Comparison of ENCODE assay signal across 8 cellular contexts in the genomic region with DNA sequence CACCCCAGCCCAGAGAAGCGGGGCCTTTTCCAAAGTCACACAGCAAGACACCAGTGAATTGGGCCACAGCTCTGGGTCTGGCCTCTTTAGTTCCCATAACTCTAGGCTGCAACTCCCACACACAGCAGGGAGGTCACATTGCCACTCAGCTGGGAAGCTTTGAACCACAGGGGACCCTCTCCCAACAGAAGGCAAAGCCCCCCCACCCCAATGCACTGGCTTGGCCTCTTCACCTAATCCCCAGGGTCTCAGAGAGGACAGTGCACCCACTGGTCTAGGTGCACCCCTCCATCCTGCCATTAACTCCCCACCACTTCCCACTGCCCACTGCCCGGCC.
DNase-seq lines count a peak whose midpoint lies in the region; ATAC-seq and TF ChIP-seq lines count a peak whose summit lies in the region.

No MANE protein-coding gene starts in this region.

- peaks cover 16% of the 10 kb centered on the region for H3K4me1 Mint-ChIP-seq in endodermal cell

- TF ChIP-seq EP300 in neural cell (conservative IDR thresholded peaks at IDR 0.05; ENCODE audit: poor library complexity, severe bottlenecking): no peak

- no peaks in the 10 kb centered on the region for H3K79me2 ChIP-seq in KMS-11 (ENCODE audit: insufficient read depth, low read depth)
- no peaks in the 10 kb centered on the region for H3K79me2 ChIP-seq in neural cell (replicated peaks; ENCODE audit: insufficient read depth, low read length)

- peaks cover 8% of the 10 kb centered on the region for H3K9me3 Mint-ChIP-seq in endodermal cell

- DNase-seq in endodermal cell (no peak), UCSD-AML1 (lab: John Stamatoyannopoulos, UW; ENCODE audit: unreplicated experiment) (no peak), NCI-H187 treated with DMSO at 0.1 percent for 48 hours (lab: John Stamatoyannopoulos, UW) (no peak), putamen (ENCODE audit: low spot score) (no peak)

- no peak overlapping the region for H3K4me3 ChIP-seq in KMS-11 (IDR thresholded peaks at IDR 0.05; ENCODE audit: insufficient read depth, low read depth, low read length)
- H3K4me3 ChIP-seq in endodermal cell (ENCODE audit: low read length): peak overlapping the region; percentile 42
- H3K4me3 ChIP-seq in neural cell (ENCODE audit: low read length): peak overlapping the region; percentile 52

- no peaks in the 10 kb centered on the region for H3K36me3 ChIP-seq in KMS-11 (ENCODE audit: insufficient read depth)
- H3K36me3 ChIP-seq in endodermal cell (ENCODE audit: control insufficient read depth, insufficient read depth, low read length): no peaks in the 10 kb centered on the region
- H3K36me3 ChIP-seq in neural cell (ENCODE audit: insufficient read depth, low read length): no peaks in the 10 kb centered on the region

- H3K27me3 Mint-ChIP-seq in endodermal cell (ENCODE audit: insufficient read depth): no peaks in the 10 kb centered on the region

- H3K9ac ChIP-seq in KMS-11 (peak overlapping the region; percentile 27; the same call in 1 of the 2 replicates), endodermal cell (ENCODE audit: extremely low read depth, low read length, poor library complexity, severe bottlenecking) (peak overlapping the region; percentile 75), neural cell (ENCODE audit: low read length) (peak overlapping the region; percentile 54)

- H3K9me3 ChIP-seq in endodermal cell (ENCODE audit: control insufficient read depth, low read length) (peaks cover 12% of the 10 kb centered on the region), neural cell (ENCODE audit: low read length) (no peaks in the 10 kb centered on the region)

- H3K27ac Mint-ChIP-seq in endodermal cell: peak overlapping the region; percentile 95

- no peak for TF ChIP-seq RAD21 in neural cell (conservative IDR thresholded peaks at IDR 0.05)

- TF ChIP-seq CTCF in 22Rv1 (IDR thresholded peaks at IDR 0.05) (no peak), KMS-11 (conservative IDR thresholded peaks at IDR 0.05; ENCODE audit: low read depth, low read length) (no peak), endodermal cell (conservative IDR thresholded peaks at IDR 0.05) (no peak), neural cell (IDR thresholded peaks at IDR 0.05; ENCODE audit: poor library complexity, severe bottlenecking) (no peak)

- H3K27me3 ChIP-seq in KMS-11 (ENCODE audit: insufficient read depth, low read depth) (no peaks in the 10 kb centered on the region), endodermal cell (ENCODE audit: control insufficient read depth, insufficient read depth, low read length, poor library complexity, severe bottlenecking) (no peaks in the 10 kb centered on the region), neural cell (ENCODE audit: insufficient read depth, low read depth, low read length) (no peaks in the 10 kb centered on the region)

- H2AFZ ChIP-seq in KMS-11 (ENCODE audit: low read depth): peak overlapping the region; percentile 2; the same call in 1 of the 2 replicates
- H2AFZ ChIP-seq in neural cell (ENCODE audit: low read depth, low read length): peak overlapping the region; percentile 8

- peaks cover 46% of the 10 kb centered on the region for H3K4me1 ChIP-seq in KMS-11 (ENCODE audit: low read depth, poor library complexity, severe bottlenecking)
- peaks cover 4% of the 10 kb centered on the region for H3K4me1 ChIP-seq in endodermal cell (ENCODE audit: control insufficient read depth, insufficient read depth, low read length)

- H3K9me2 ChIP-seq in neural cell (ENCODE audit: insufficient read depth, low read length): no peaks in the 10 kb centered on the region

- H3K4me3 Mint-ChIP-seq in endodermal cell: peak overlapping the region; percentile 28

- no peaks in the 10 kb centered on the region for H3K36me3 Mint-ChIP-seq in endodermal cell (ENCODE audit: low read depth)

- H4K20me1 ChIP-seq in KMS-11 (ENCODE audit: insufficient read depth): no peaks in the 10 kb centered on the region
- H4K20me1 ChIP-seq in neural cell (ENCODE audit: insufficient read depth): no peaks in the 10 kb centered on the region

- H3F3A ChIP-seq in neural cell (ENCODE audit: insufficient read depth, low read length, poor library complexity, severe bottlenecking): no peaks in the 10 kb centered on the region

- WGBS in endodermal cell (ENCODE audit: insufficient coverage in 1 of 2, insufficient read length in 1 of 2), 2 experiments: 20 to 50% methylated on average over 1 to 2 of the region's 2 CpGs

- H3K27ac ChIP-seq in 22Rv1 (peak overlapping the region; percentile 83), KMS-11 (peak overlapping the region; percentile 52), endodermal cell (ENCODE audit: low read depth, low read length) (peak overlapping the region; percentile 91), neural cell (ENCODE audit: low read length) (no peak overlapping the region)

- no peak for ATAC-seq in HG02884 (IDR thresholded peaks at IDR 0.05; ENCODE audit: unreplicated experiment)

- peak overlapping the region; percentile 56 for H3K4me2 ChIP-seq in KMS-11
- H3K4me2 ChIP-seq in neural cell (ENCODE audit: low read length): no peak overlapping the region

TF ChIP-seq in neural cell, 6 proteins besides CTCF, POLR2A, EP300 and RAD21:
- TF ChIP-seq, protein P1, sequence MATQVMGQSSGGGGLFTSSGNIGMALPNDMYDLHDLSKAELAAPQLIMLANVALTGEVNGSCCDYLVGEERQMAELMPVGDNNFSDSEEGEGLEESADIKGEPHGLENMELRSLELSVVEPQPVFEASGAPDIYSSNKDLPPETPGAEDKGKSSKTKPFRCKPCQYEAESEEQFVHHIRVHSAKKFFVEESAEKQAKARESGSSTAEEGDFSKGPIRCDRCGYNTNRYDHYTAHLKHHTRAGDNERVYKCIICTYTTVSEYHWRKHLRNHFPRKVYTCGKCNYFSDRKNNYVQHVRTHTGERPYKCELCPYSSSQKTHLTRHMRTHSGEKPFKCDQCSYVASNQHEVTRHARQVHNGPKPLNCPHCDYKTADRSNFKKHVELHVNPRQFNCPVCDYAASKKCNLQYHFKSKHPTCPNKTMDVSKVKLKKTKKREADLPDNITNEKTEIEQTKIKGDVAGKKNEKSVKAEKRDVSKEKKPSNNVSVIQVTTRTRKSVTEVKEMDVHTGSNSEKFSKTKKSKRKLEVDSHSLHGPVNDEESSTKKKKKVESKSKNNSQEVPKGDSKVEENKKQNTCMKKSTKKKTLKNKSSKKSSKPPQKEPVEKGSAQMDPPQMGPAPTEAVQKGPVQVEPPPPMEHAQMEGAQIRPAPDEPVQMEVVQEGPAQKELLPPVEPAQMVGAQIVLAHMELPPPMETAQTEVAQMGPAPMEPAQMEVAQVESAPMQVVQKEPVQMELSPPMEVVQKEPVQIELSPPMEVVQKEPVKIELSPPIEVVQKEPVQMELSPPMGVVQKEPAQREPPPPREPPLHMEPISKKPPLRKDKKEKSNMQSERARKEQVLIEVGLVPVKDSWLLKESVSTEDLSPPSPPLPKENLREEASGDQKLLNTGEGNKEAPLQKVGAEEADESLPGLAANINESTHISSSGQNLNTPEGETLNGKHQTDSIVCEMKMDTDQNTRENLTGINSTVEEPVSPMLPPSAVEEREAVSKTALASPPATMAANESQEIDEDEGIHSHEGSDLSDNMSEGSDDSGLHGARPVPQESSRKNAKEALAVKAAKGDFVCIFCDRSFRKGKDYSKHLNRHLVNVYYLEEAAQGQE (IDR thresholded peaks at IDR 0.05; ENCODE audit: borderline replicate concordance): no peak
- TF ChIP-seq EZH2 (IDR thresholded peaks at IDR 0.05; ENCODE audit: borderline replicate concordance, insufficient read depth, low read length, poor library complexity, severe bottlenecking) (no peak), SMC3 (conservative IDR thresholded peaks at IDR 0.05; ENCODE audit: poor library complexity) (no peak), TAF1 (IDR thresholded peaks at IDR 0.05; ENCODE audit: low read depth) (no peak), MXI1 (conservative IDR thresholded peaks at IDR 0.05; ENCODE audit: poor library complexity, severe bottlenecking) (no peak), POLR2AphosphoS5 (IDR thresholded peaks at IDR 0.05) (no peak)
